Comparison of ENCODE assay signal across 1 cellular context in genomic region chr1:178986204-178986603, GRCh38.
TF ChIP-seq lines count a peak whose summit lies in the region.

No MANE protein-coding gene starts in this region.

TF ChIP-seq in GM23338, 12 proteins besides CTCF, POLR2A, EP300 and RAD21 (continued from another document):
- TF ChIP-seq ZNF462 (CRISPR knock-in tag; IDR thresholded peaks at IDR 0.05) = no peak
- TF ChIP-seq EZH2 (IDR thresholded peaks at IDR 0.05; ENCODE audit: low read depth, unreplicated experiment) = no peak
- no peak for TF ChIP-seq ZNF331 (CRISPR knock-in tag; IDR thresholded peaks at IDR 0.05; ENCODE audit: low read depth)
- no peak for TF ChIP-seq ETS1 (IDR thresholded peaks at IDR 0.05)
- no peak for TF ChIP-seq EZH2phosphoT487 (IDR thresholded peaks at IDR 0.05; ENCODE audit: unreplicated experiment)
- TF ChIP-seq CREB1 (CRISPR knock-in tag; IDR thresholded peaks at IDR 0.05; ENCODE audit: low read depth) = no peak
- TF ChIP-seq ZNF114 (CRISPR knock-in tag; IDR thresholded peaks at IDR 0.05) = no peak
- no peak for TF ChIP-seq REST (IDR thresholded peaks at IDR 0.05; ENCODE audit: unreplicated experiment)
- TF ChIP-seq STAT1 (IDR thresholded peaks at IDR 0.05; ENCODE audit: unreplicated experiment) = no peak
- TF ChIP-seq JUNB (IDR thresholded peaks at IDR 0.05; ENCODE audit: unreplicated experiment) = no peak
